In genomic region chr9:129549684-129550083, GRCh38 we compare ENCODE assay signal across 9 cellular contexts.
DNase-seq lines count a peak whose midpoint lies in the region; ATAC-seq, FAIRE-seq and TF ChIP-seq lines count a peak whose summit lies in the region.
"Had no signal": no experiment of that assay in that cellular context is flagged by ENCODE, and none has a peak within 500 bp of the region (broad histone marks: within the 10 kb centered on the region; RNA-seq: fewer than 3 reads in every experiment).

No MANE protein-coding gene starts in this region.

- no peaks in the 10 kb centered on the region for H3K36me3 ChIP-seq in bronchial epithelial cell (ENCODE audit: control insufficient read depth, insufficient read depth, low read length)
- H3K36me3 ChIP-seq in keratinocyte (ENCODE audit: control insufficient read depth in 2 of 2, extremely low read depth in 1 of 2, insufficient read depth in 2 of 2, low read length in 2 of 2) = no peaks in the 10 kb centered on the region
- no peaks in the 10 kb centered on the region for H3K36me3 ChIP-seq in smooth muscle cell (ENCODE audit: low read depth)

- H3K27me3 Mint-ChIP-seq in HFFc6 (ENCODE audit: insufficient read depth) = no peaks in the 10 kb centered on the region; the same call in 1 of the 2 replicates

- ATAC-seq in HG03571 (IDR thresholded peaks at IDR 0.05; ENCODE audit: unreplicated experiment) (no peak), GM19452 (IDR thresholded peaks at IDR 0.05; ENCODE audit: unreplicated experiment) (no peak)

- no peaks in the 10 kb centered on the region for H3K9me1 ChIP-seq in keratinocyte (ENCODE audit: control insufficient read depth, extremely low read depth, insufficient read depth, low read length)

- H3K27ac ChIP-seq in keratinocyte (ENCODE audit: control insufficient read depth, insufficient read depth, low read length) = no peak overlapping the region
- H3K27ac ChIP-seq in smooth muscle cell (ENCODE audit: low read depth) = peak overlapping the region; percentile 55

- H3K9me3 ChIP-seq in keratinocyte (ENCODE audit: control insufficient read depth, low read depth, low read length) = no peaks in the 10 kb centered on the region
- H3K9me3 ChIP-seq in smooth muscle cell (replicated peaks; ENCODE audit: low read depth) = no peaks in the 10 kb centered on the region

- no peaks in the 10 kb centered on the region for H3K79me2 ChIP-seq in keratinocyte (ENCODE audit: control insufficient read depth, insufficient read depth, low read length)
- no peaks in the 10 kb centered on the region for H3K79me2 ChIP-seq in smooth muscle cell (ENCODE audit: low read depth)

- TF ChIP-seq CTCF in HFFc6 (IDR thresholded peaks at IDR 0.05) (no peak), bronchial epithelial cell (IDR thresholded peaks at IDR 0.05; ENCODE audit: insufficient read depth, low read length, severe bottlenecking) (no peak), keratinocyte (optimal IDR thresholded peaks at IDR 0.05 in 1 of 3, IDR thresholded peaks at IDR 0.05 in 1 of 3, conservative IDR thresholded peaks at IDR 0.05 in 1 of 3; ENCODE audit: extremely low read depth in 1 of 3, insufficient read depth in 2 of 3, low read length in 3 of 3) (no peak), smooth muscle cell (IDR thresholded peaks at IDR 0.05; ENCODE audit: borderline replicate concordance, insufficient read depth, poor library complexity, severe bottlenecking) (no peak)

- H3K27me3 ChIP-seq in bronchial epithelial cell (ENCODE audit: control insufficient read depth, insufficient read depth, low read length) = peaks cover 4% of the 10 kb centered on the region
- no peaks in the 10 kb centered on the region for H3K27me3 ChIP-seq in keratinocyte (ENCODE audit: control insufficient read depth, extremely low read depth, insufficient read depth, low read length)
- no peaks in the 10 kb centered on the region for H3K27me3 ChIP-seq in smooth muscle cell (ENCODE audit: low read depth)

- H3K4me2 ChIP-seq in keratinocyte (ENCODE audit: control insufficient read depth, extremely low read depth, insufficient read depth, low read depth, low read length) (peak overlapping the region; percentile 77), smooth muscle cell (peak overlapping the region; percentile 94)

- H3K4me3 Mint-ChIP-seq in HFFc6 = peak overlapping the region; percentile 83

- dilution Hi-C loops in keratinocyte (cut with MboI; ENCODE audit: extremely low pct_ligation_motif_present, low sequenced_read_pairs) = no loop called here

- H3K4me3 ChIP-seq in bronchial epithelial cell (ENCODE audit: low read depth, low read length) (peak overlapping the region; percentile 15), keratinocyte (ENCODE audit: control insufficient read depth in 2 of 3, extremely low read depth in 1 of 3, insufficient read depth in 2 of 3, low read depth in 1 of 3, low read length in 3 of 3) (peak overlapping the region in 2 of 3 experiments; percentile 15 to 48), smooth muscle cell (peak overlapping the region; percentile 65)

- H2AFZ ChIP-seq in keratinocyte (ENCODE audit: control insufficient read depth, low read length) (peak overlapping the region; percentile 5), smooth muscle cell (ENCODE audit: low read depth) (peak overlapping the region; percentile 85)

- peaks cover 20% of the 10 kb centered on the region for H3F3A ChIP-seq in smooth muscle cell (ENCODE audit: low read depth)

- no peaks in the 10 kb centered on the region for H3K9me3 Mint-ChIP-seq in HFFc6

- H3K9ac ChIP-seq in keratinocyte (ENCODE audit: control insufficient read depth, extremely low read depth, insufficient read depth, low read length) (no peak overlapping the region), smooth muscle cell (ENCODE audit: low read depth) (peak overlapping the region; percentile 64)

- H3K36me3 Mint-ChIP-seq in HFFc6 (ENCODE audit: low read depth) = no peaks in the 10 kb centered on the region

- H3K4me1 ChIP-seq in keratinocyte (ENCODE audit: control insufficient read depth, extremely low read depth, insufficient read depth, low read length) (peaks cover 3% of the 10 kb centered on the region), smooth muscle cell (ENCODE audit: low read depth) (peaks cover 3% of the 10 kb centered on the region)

- peak overlapping the region; percentile 80 for H3K27ac Mint-ChIP-seq in HFFc6

- 20% methylated on average over 28 of the region's 30 CpGs for WGBS in smooth muscle cell (ENCODE audit: low lambda C conversion rate)

- H4K20me1 ChIP-seq in keratinocyte (ENCODE audit: control insufficient read depth, extremely low read depth, insufficient read depth, low read length) (no peaks in the 10 kb centered on the region), smooth muscle cell (ENCODE audit: low read depth) (no peaks in the 10 kb centered on the region)

- peaks cover 38% of the 10 kb centered on the region for H3K4me1 Mint-ChIP-seq in HFFc6 (ENCODE audit: low read depth)

- DNase-seq in HFFc6 = no peak
- no peak for DNase-seq in bronchial epithelial cell (ENCODE audit: low read depth)
- no peak for DNase-seq in keratinocyte (ENCODE audit: low read depth, low spot score)
- DNase-seq in smooth muscle cell (lab: John Stamatoyannopoulos, UW; ENCODE audit: unreplicated experiment) = no peak
- DNase-seq in cortex of kidney (lab: John Stamatoyannopoulos, UW) = no peak
- DNase-seq in activated CD4-positive, alpha-beta T cell treated with anti-CD3 and anti-CD28 coated beads for 48 hours = no peak

- FAIRE-seq in bronchial epithelial cell (lab: Jason Lieb, UNC) (no peak), keratinocyte (lab: Jason Lieb, UNC) (no peak)
- FAIRE-seq: islet of Langerhans had no signal

Comparison
In these comparisons a context has a peak if more than half of its experiments do, and no peak if none do; other contexts are left out.
1. H3K4me3 ChIP-seq: peak in every context shown above with its lines; median percentile 65 in smooth muscle cell; 32 in keratinocyte; 15 in bronchial epithelial cell.